In genomic region chr2:237451582-237452469, GRCh38 we compare ENCODE assay signal across 18 cellular contexts. TPM values are rescaled to one million over a fixed set of nuclear protein-coding genes. Genes with fewer than 3 reads are reported as not detected.
DNase-seq lines count a peak whose midpoint lies in the region; TF ChIP-seq lines count a peak whose summit lies in the region.
"Had no signal": no experiment of that assay in that cellular context is flagged by ENCODE, and none has a peak within 500 bp of the region (broad histone marks: within the 10 kb centered on the region; RNA-seq: fewer than 3 reads in every experiment).

No MANE protein-coding gene starts in this region.

- H3K4me3 Mint-ChIP-seq in activated naive CD8-positive, alpha-beta T cell = no peak overlapping the region
- no peak overlapping the region for H3K4me3 Mint-ChIP-seq in activated naive CD8-positive, alpha-beta T cell treated with anti-CD3 and anti-CD28 coated beads for 36 hours
- peak overlapping the region; percentile 58 for H3K4me3 Mint-ChIP-seq in type B pancreatic cell
- H3K4me3 Mint-ChIP-seq: activated CD4-positive, alpha-beta T cell treated with anti-CD3 and anti-CD28 coated beads, Interleukin-2, amount 10 ng/mL, durations not matched to agents 24 days and 14 days; central memory CD8-positive, alpha-beta T cell; naive thymus-derived CD8-positive, alpha-beta T cell had no signal

- no peak overlapping the region for H3K4me3 ChIP-seq in cardiac fibroblast (replicated peaks in 1 of 2; ENCODE audit: low read depth in 2 of 2, low read length in 2 of 2)
- H3K4me3 ChIP-seq: esophagus squamous epithelium, SK-N-MC, tibial nerve had no signal

- H3K9me3 Mint-ChIP-seq in activated naive CD8-positive, alpha-beta T cell (ENCODE audit: low read depth) = no peaks in the 10 kb centered on the region
- peaks cover 5% of the 10 kb centered on the region for H3K9me3 Mint-ChIP-seq in activated naive CD8-positive, alpha-beta T cell treated with anti-CD3 and anti-CD28 coated beads for 36 hours
- peaks cover 4% of the 10 kb centered on the region for H3K9me3 Mint-ChIP-seq in type B pancreatic cell
- H3K9me3 Mint-ChIP-seq: central memory CD8-positive, alpha-beta T cell; naive thymus-derived CD8-positive, alpha-beta T cell had no signal

- H3K36me3 Mint-ChIP-seq in activated naive CD8-positive, alpha-beta T cell = no peaks in the 10 kb centered on the region
- no peaks in the 10 kb centered on the region for H3K36me3 Mint-ChIP-seq in activated naive CD8-positive, alpha-beta T cell treated with anti-CD3 and anti-CD28 coated beads for 36 hours
- no peaks in the 10 kb centered on the region for H3K36me3 Mint-ChIP-seq in type B pancreatic cell

- peak overlapping the region; percentile 34 for H3K27ac Mint-ChIP-seq in activated naive CD8-positive, alpha-beta T cell
- no peak overlapping the region for H3K27ac Mint-ChIP-seq in activated naive CD8-positive, alpha-beta T cell treated with anti-CD3 and anti-CD28 coated beads for 36 hours
- peak overlapping the region; percentile 42 for H3K27ac Mint-ChIP-seq in type B pancreatic cell
- H3K27ac Mint-ChIP-seq: activated CD4-positive, alpha-beta T cell treated with anti-CD3 and anti-CD28 coated beads, Interleukin-2, amount 10 ng/mL, durations not matched to agents 24 days and 14 days had no signal

- TF ChIP-seq CTCF in cardiac fibroblast (IDR thresholded peaks at IDR 0.05; ENCODE audit: low read depth, low read length) (peak; percentile 54), type B pancreatic cell (conservative IDR thresholded peaks at IDR 0.05) (peak; percentile 47)

- no peaks in the 10 kb centered on the region for H3K27me3 Mint-ChIP-seq in activated naive CD8-positive, alpha-beta T cell
- no peaks in the 10 kb centered on the region for H3K27me3 Mint-ChIP-seq in activated naive CD8-positive, alpha-beta T cell treated with anti-CD3 and anti-CD28 coated beads for 36 hours
- peaks cover 25% of the 10 kb centered on the region for H3K27me3 Mint-ChIP-seq in type B pancreatic cell
- H3K27me3 Mint-ChIP-seq: activated CD4-positive, alpha-beta T cell treated with anti-CD3 and anti-CD28 coated beads, Interleukin-2, amount 10 ng/mL, durations not matched to agents 24 days and 14 days; central memory CD8-positive, alpha-beta T cell; naive thymus-derived CD8-positive, alpha-beta T cell had no signal

- peaks cover 16% of the 10 kb centered on the region for H3K4me1 Mint-ChIP-seq in activated naive CD8-positive, alpha-beta T cell (ENCODE audit: low read depth)
- H3K4me1 Mint-ChIP-seq in activated naive CD8-positive, alpha-beta T cell treated with anti-CD3 and anti-CD28 coated beads for 36 hours = peaks cover 11% of the 10 kb centered on the region
- peaks cover 30% of the 10 kb centered on the region for H3K4me1 Mint-ChIP-seq in type B pancreatic cell (ENCODE audit: unreplicated experiment)
- H3K4me1 Mint-ChIP-seq: central memory CD8-positive, alpha-beta T cell had no signal

- DNase-seq in activated naive CD8-positive, alpha-beta T cell treated with anti-CD3 and anti-CD28 coated beads for 36 hours = no peak
- DNase-seq in cardiac fibroblast (ENCODE audit: low read depth in 2 of 2) (peak; percentile 51 to 56), islet precursor cell (peak; percentile 73), type B pancreatic cell (ENCODE audit: extremely low spot score, unreplicated experiment) (no peak), GOT3 (lab: John Stamatoyannopoulos, UW) (no peak), NCI-H2107 (lab: John Stamatoyannopoulos, UW) (no peak), HuH-7 (ENCODE audit: low spot score) (no peak)
- DNase-seq: activated CD4-positive, alpha-beta T cell treated with anti-CD3 and anti-CD28 coated beads, Interleukin-2, amount 10 ng/mL, durations not matched to agents 24 days and 14 days; activated effector memory CD4-positive, alpha-beta T cell treated with Interleukin-2 at 50 U/mL for 16 hours; DND-41; esophagus squamous epithelium; naive thymus-derived CD8-positive, alpha-beta T cell; NCI-H1930; NK-92 treated with Interleukin-12 subunit alpha and Interleukin-12 subunit beta, amount 100 ng/mL, for 24 hours had no signal

RNA-seq across cellular contexts. Expression of gene MLPH, which starts 35.2 kb away (rescaled TPM):
- not detected for total RNA-seq in activated naive CD8-positive, alpha-beta T cell treated with anti-CD3 and anti-CD28 coated beads for 36 hours
- total RNA-seq in type B pancreatic cell (ENCODE audit: low replicate concordance) = 14.8 and 16.7 TPM in 2 replicates
- total RNA-seq: activated CD4-positive, alpha-beta T cell treated with anti-CD3 and anti-CD28 coated beads, Interleukin-2, amount 10 ng/mL, durations not matched to agents 24 days and 14 days; naive thymus-derived CD8-positive, alpha-beta T cell had no signal

RNA-seq across cellular contexts. Expression of gene COL6A3, which starts 37.9 kb away (rescaled TPM):
- 1 to 10 TPM in 1 of 2 experiments, under 1 TPM in 1; 0.76 to 1.3 TPM for total RNA-seq in activated naive CD8-positive, alpha-beta T cell treated with anti-CD3 and anti-CD28 coated beads for 36 hours
- total RNA-seq in type B pancreatic cell (ENCODE audit: low replicate concordance) = 4.7 and 157 TPM in 2 replicates

Comparison
In these comparisons a context has a peak if more than half of its experiments do, and no peak if none do; other contexts are left out.
1. DNase-seq: peak in cardiac fibroblast (2 of 2) and islet precursor cell (single experiment); none in activated naive CD8-positive, alpha-beta T cell treated with anti-CD3 and anti-CD28 coated beads for 36 hours (single experiment), type B pancreatic cell (single experiment), GOT3 (single experiment), NCI-H2107 (single experiment) and HuH-7 (single experiment).
2. RNA of gene MLPH, which starts 35.2 kb away (total RNA-seq): 14.8 to 16.7 TPM in type B pancreatic cell; not detected in activated naive CD8-positive, alpha-beta T cell treated with anti-CD3 and anti-CD28 coated beads for 36 hours; every median in the first group is over 10 times any median in the second.